ENCODE assay signal across 17 cellular contexts in genomic region chr1:97159342-97159741, GRCh38.
DNase-seq lines count a peak whose midpoint lies in the region; ATAC-seq and TF ChIP-seq lines count a peak whose summit lies in the region.
"Had no signal": no experiment of that assay in that cellular context is flagged by ENCODE, and none has a peak within 500 bp of the region (broad histone marks: within the 10 kb centered on the region; RNA-seq: fewer than 3 reads in every experiment).

No MANE protein-coding gene starts in this region.

- H3K27me3 ChIP-seq in Peyer's patch = no peaks in the 10 kb centered on the region

- ATAC-seq in HG02610 (IDR thresholded peaks at IDR 0.05; ENCODE audit: unreplicated experiment) (peak; percentile 59), HG03378 (IDR thresholded peaks at IDR 0.05; ENCODE audit: unreplicated experiment) (peak; percentile 67)

- H3K36me3 ChIP-seq in Peyer's patch = no peaks in the 10 kb centered on the region

- TF ChIP-seq POLR2A in Peyer's patch (IDR thresholded peaks at IDR 0.05) = no peak

- DNase-seq in NOMO-1 treated with DMSO at 0.1 percent for 48 hours (lab: John Stamatoyannopoulos, UW; ENCODE audit: unreplicated experiment) = peak; percentile 62
- no peak for DNase-seq in NOMO-1 treated with dmso at 0.1 percent for 144 hours (lab: John Stamatoyannopoulos, UW; ENCODE audit: unreplicated experiment)
- DNase-seq in inferior parietal cortex (ENCODE audit: extremely low spot score) = no peak
- no peak for DNase-seq in Peyer's patch
- DNase-seq in caudate nucleus (lab: John Stamatoyannopoulos, UW) = no peak
- no peak for DNase-seq in retina
- DNase-seq: activated CD4-positive, alpha-beta T cell treated with anti-CD3 and anti-CD28 coated beads for 1 hour; activated T-cell treated with anti-CD3 and anti-CD28 coated beads, Interleukin-2, amount 50 U/mL, for 48 hours; aorta; CD8-positive, alpha-beta memory T cell; GDM1; mammary epithelial cell; NCI-H2081 had no signal

- no peaks in the 10 kb centered on the region for H3K9me3 ChIP-seq in Peyer's patch

- TF ChIP-seq CTCF in Peyer's patch (IDR thresholded peaks at IDR 0.05) = no peak

- H3K27ac ChIP-seq in Peyer's patch = no peak overlapping the region
- H3K27ac ChIP-seq in caudate nucleus (ENCODE audit: low read depth, low read length) = no peak overlapping the region
- H3K27ac ChIP-seq: 22Rv1, KMS-11 had no signal

- no peak overlapping the region for H3K4me3 ChIP-seq in Peyer's patch

- H3K4me1 ChIP-seq in Peyer's patch = peaks cover 0 to 5% (median 0%) of the 10 kb centered on the region in 4 donors
